28 cellular contexts compared by ENCODE assay signal in the genomic region with DNA sequence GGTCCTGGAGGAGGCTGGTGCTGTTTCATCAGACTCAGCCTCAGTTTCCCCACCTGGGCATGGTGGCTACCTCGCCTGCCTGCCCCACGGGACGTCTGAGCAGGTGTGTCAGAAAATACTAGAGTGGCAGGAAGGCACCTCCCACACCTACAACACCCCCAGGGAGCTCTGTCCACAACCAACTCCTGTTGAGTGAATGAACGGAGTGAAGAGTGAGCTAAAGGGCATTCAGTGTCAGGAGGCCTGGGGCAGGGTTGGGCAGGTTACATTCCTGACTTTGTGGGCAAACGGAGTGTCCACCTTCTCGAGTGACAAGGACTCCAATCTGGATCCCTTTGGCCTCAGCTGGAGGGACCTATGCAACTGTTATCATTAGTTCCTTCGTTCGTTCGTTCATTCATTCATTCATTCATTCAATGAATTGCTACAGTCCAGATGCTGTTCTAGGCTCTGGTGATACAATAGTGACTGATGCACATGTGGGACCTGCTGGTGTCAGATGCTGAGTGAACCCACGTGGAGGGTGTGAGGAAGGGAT.
"Had no signal": no experiment of that assay in that cellular context is flagged by ENCODE, and none has a peak within 500 bp of the region (broad histone marks: within the 10 kb centered on the region; RNA-seq: fewer than 3 reads in every experiment).

No MANE protein-coding gene starts in this region.

- H3K27ac ChIP-seq: dorsolateral prefrontal cortex, hepatocyte, neutrophil, parathyroid adenoma, right lobe of liver, thoracic aorta, tibial nerve, upper lobe of left lung, uterus had no signal

- DNase-seq: cerebellar nuclear complex; dorsolateral prefrontal cortex; effector CD4-positive, alpha-beta T cell; head of caudate nucleus; kidney glomerular epithelial cell; left colon; left ventricle myocardium superior; mesendoderm; midbrain; nephron progenitor cell; small intestine; stimulated activated CD4-positive, alpha-beta T cell treated with anti-CD3 and anti-CD28 coated beads, Interleukin-15, amount 100 ng/mL, for 24 hours; stimulated activated CD4-positive, alpha-beta T cell treated with anti-CD3 and anti-CD28 coated beads, Interleukin-2, amount 100 ng/mL, for 48 hours; stimulated activated naive B cell treated with anti-CD40 and anti-IgM and Interleukin-4, amounts not matched to agents 10 μg/mL and 1 μg/mL and 100 μg/mL, for 72 hours; upper lobe of left lung; uterus had no signal

- H2AFZ ChIP-seq: hepatocyte, parathyroid adenoma had no signal

- H3K27me3 ChIP-seq: dorsolateral prefrontal cortex, hepatocyte, right lobe of liver, tibial nerve, upper lobe of left lung, uterus had no signal

- FAIRE-seq: colon, frontal cortex, islet of Langerhans, small intestine had no signal

- H3K27ac Mint-ChIP-seq: naive thymus-derived CD8-positive, alpha-beta T cell; nephron progenitor cell; progenitor cell of endocrine pancreas; stimulated activated naive B cell treated with anti-CD40 and anti-IgM and Interleukin-4, amounts not matched to agents 10 μg/mL and 1 μg/mL and 100 μg/mL, for 72 hours; stimulated activated naive CD8-positive, alpha-beta T cell treated with anti-CD3 and anti-CD28 coated beads, Interleukin-15, Interleukin-2, amounts not matched to agents 100 ng/mL and 50 ng/mL, for 24 hours had no signal

- H3K4me3 Mint-ChIP-seq: naive thymus-derived CD8-positive, alpha-beta T cell; nephron progenitor cell; stimulated activated naive B cell treated with anti-CD40 and anti-IgM and Interleukin-4, amounts not matched to agents 10 μg/mL and 1 μg/mL and 100 μg/mL, for 72 hours; stimulated activated naive CD8-positive, alpha-beta T cell treated with anti-CD3 and anti-CD28 coated beads, Interleukin-15, Interleukin-2, amounts not matched to agents 100 ng/mL and 50 ng/mL, for 24 hours had no signal

- H3K36me3 ChIP-seq: neutrophil, right lobe of liver, thoracic aorta, tibial nerve, upper lobe of left lung, uterus had no signal

- H3K4me2 ChIP-seq: hepatocyte had no signal

- H3K27me3 Mint-ChIP-seq: progenitor cell of endocrine pancreas had no signal

- H3K9ac ChIP-seq: parathyroid adenoma had no signal

- H3K9me3 Mint-ChIP-seq: stimulated activated naive B cell treated with anti-CD40 and anti-IgM and Interleukin-4, amounts not matched to agents 10 μg/mL and 1 μg/mL and 100 μg/mL, for 72 hours; stimulated activated naive CD8-positive, alpha-beta T cell treated with anti-CD3 and anti-CD28 coated beads, Interleukin-15, Interleukin-2, amounts not matched to agents 100 ng/mL and 50 ng/mL, for 24 hours had no signal

- H3K36me3 Mint-ChIP-seq: naive thymus-derived CD8-positive, alpha-beta T cell; stimulated activated naive B cell treated with anti-CD40 and anti-IgM and Interleukin-4, amounts not matched to agents 10 μg/mL and 1 μg/mL and 100 μg/mL, for 72 hours had no signal

- H3K4me1 Mint-ChIP-seq: stimulated activated naive B cell treated with anti-CD40 and anti-IgM and Interleukin-4, amounts not matched to agents 10 μg/mL and 1 μg/mL and 100 μg/mL, for 72 hours had no signal

- H3K79me2 ChIP-seq: hepatocyte, parathyroid adenoma had no signal

- H3K4me1 ChIP-seq: parathyroid adenoma, right lobe of liver, upper lobe of left lung, uterus had no signal

- H3K4me3 ChIP-seq: dorsolateral prefrontal cortex, hepatocyte, right lobe of liver, thoracic aorta, tibial nerve, upper lobe of left lung, uterus had no signal

- ATAC-seq: left colon; left ventricle myocardium superior; naive thymus-derived CD8-positive, alpha-beta T cell; right lobe of liver; stimulated activated naive B cell treated with anti-CD40 and anti-IgM and Interleukin-4, amounts not matched to agents 10 μg/mL and 1 μg/mL and 100 μg/mL, for 72 hours had no signal

- H3K9me3 ChIP-seq: neutrophil, right lobe of liver, thoracic aorta, tibial nerve, upper lobe of left lung, uterus had no signal
